8 cellular contexts compared by ENCODE assay signal in the genomic region with DNA sequence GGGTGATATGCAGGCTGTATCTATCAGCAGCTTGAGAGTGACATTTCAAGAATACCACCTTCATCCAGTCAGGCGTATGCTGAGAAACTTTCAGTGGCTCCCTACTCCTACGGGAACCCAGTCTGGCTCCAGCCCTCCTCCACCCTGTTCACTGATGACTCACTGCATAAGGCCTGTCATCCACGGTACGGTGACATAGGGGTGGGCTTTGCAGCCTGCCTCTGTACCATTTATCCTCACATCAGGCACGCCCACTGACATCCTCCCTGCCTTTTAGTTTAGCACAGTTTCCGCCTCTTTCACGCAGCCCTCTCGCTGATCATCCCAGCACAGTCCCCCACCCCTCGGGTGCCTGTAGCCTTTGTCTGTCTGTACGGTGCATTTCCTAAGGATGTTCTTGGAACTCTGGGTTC. TPM values are rescaled to one million over a fixed set of nuclear protein-coding genes. Genes with fewer than 3 reads are reported as not detected.
A peak's percentile ranks its signal among the peaks of the same experiment; 100 is the strongest.
DNase-seq lines count a peak whose midpoint lies in the region; ATAC-seq and TF ChIP-seq lines count a peak whose summit lies in the region.

No MANE protein-coding gene starts in this region.

- peak in 3 of 4 experiments; percentile 4 to 29 (median 12) for DNase-seq in activated CD4-positive, CD25-positive, alpha-beta regulatory T cell (lab: John Stamatoyannopoulos, UW)
- DNase-seq in activated CD4-positive, CD25-positive, alpha-beta regulatory T cell treated with anti-CD3 and anti-CD28 coated beads, Interleukin-2, amount 50 U/mL, for 72 hours: no peak
- DNase-seq in activated naive CD8-positive, alpha-beta T cell treated with anti-CD3 and anti-CD28 coated beads for 36 hours: peak; percentile 81
- DNase-seq in natural killer cell treated with Interleukin-12 subunit alpha and Interleukin-12 subunit beta and Interleukin-15 and Interleukin-18, amount 100 ng/mL, for 72 hours (ENCODE audit: low spot score): no peak
- peak; percentile 44 for DNase-seq in type B pancreatic cell (ENCODE audit: extremely low spot score, unreplicated experiment)
- DNase-seq in GM10266 (ENCODE audit: extremely low spot score): no peak
- DNase-seq in NCI-H1105 (lab: John Stamatoyannopoulos, UW): no peak

- H3K36me3 Mint-ChIP-seq in activated naive CD8-positive, alpha-beta T cell treated with anti-CD3 and anti-CD28 coated beads for 36 hours: peaks cover 23% of the 10 kb centered on the region
- H3K36me3 Mint-ChIP-seq in natural killer cell treated with Interleukin-12 subunit alpha and Interleukin-12 subunit beta and Interleukin-15 and Interleukin-18, amount 100 ng/mL, for 72 hours: no peaks in the 10 kb centered on the region
- peaks cover 5% of the 10 kb centered on the region for H3K36me3 Mint-ChIP-seq in type B pancreatic cell

- peak; percentile 45 to 64 for ATAC-seq in natural killer cell treated with Interleukin-12 subunit alpha and Interleukin-12 subunit beta and Interleukin-15 and Interleukin-18, amount 100 ng/mL, for 72 hours
- ATAC-seq in HG02973 (IDR thresholded peaks at IDR 0.05; ENCODE audit: unreplicated experiment): no peak

- peaks cover 2% of the 10 kb centered on the region for H3K9me3 Mint-ChIP-seq in activated naive CD8-positive, alpha-beta T cell treated with anti-CD3 and anti-CD28 coated beads for 36 hours
- H3K9me3 Mint-ChIP-seq in natural killer cell treated with Interleukin-12 subunit alpha and Interleukin-12 subunit beta and Interleukin-15 and Interleukin-18, amount 100 ng/mL, for 72 hours: no peaks in the 10 kb centered on the region
- no peaks in the 10 kb centered on the region for H3K9me3 Mint-ChIP-seq in type B pancreatic cell

- peaks cover 49% of the 10 kb centered on the region for H3K4me1 Mint-ChIP-seq in activated naive CD8-positive, alpha-beta T cell treated with anti-CD3 and anti-CD28 coated beads for 36 hours
- H3K4me1 Mint-ChIP-seq in natural killer cell treated with Interleukin-12 subunit alpha and Interleukin-12 subunit beta and Interleukin-15 and Interleukin-18, amount 100 ng/mL, for 72 hours (ENCODE audit: low read depth in 2 of 2): peaks cover 10 to 17% of the 10 kb centered on the region in 2 donors
- peaks cover 24% of the 10 kb centered on the region for H3K4me1 Mint-ChIP-seq in type B pancreatic cell (ENCODE audit: unreplicated experiment)

- H3K27ac Mint-ChIP-seq in activated naive CD8-positive, alpha-beta T cell treated with anti-CD3 and anti-CD28 coated beads for 36 hours: peak overlapping the region; percentile 85
- H3K27ac Mint-ChIP-seq in natural killer cell treated with Interleukin-12 subunit alpha and Interleukin-12 subunit beta and Interleukin-15 and Interleukin-18, amount 100 ng/mL, for 72 hours: no peak overlapping the region
- peak overlapping the region; percentile 73 for H3K27ac Mint-ChIP-seq in type B pancreatic cell

- peak overlapping the region; percentile 38 for H3K4me3 Mint-ChIP-seq in activated naive CD8-positive, alpha-beta T cell treated with anti-CD3 and anti-CD28 coated beads for 36 hours
- no peak overlapping the region for H3K4me3 Mint-ChIP-seq in natural killer cell treated with Interleukin-12 subunit alpha and Interleukin-12 subunit beta and Interleukin-15 and Interleukin-18, amount 100 ng/mL, for 72 hours
- no peak overlapping the region for H3K4me3 Mint-ChIP-seq in type B pancreatic cell

- no peak for TF ChIP-seq CTCF in type B pancreatic cell (conservative IDR thresholded peaks at IDR 0.05)
- TF ChIP-seq CTCF in GM10266 (IDR thresholded peaks at IDR 0.05; ENCODE audit: control insufficient read depth, insufficient read depth, low read depth, missing control alignments): no peak

- no peaks in the 10 kb centered on the region for H3K27me3 Mint-ChIP-seq in activated naive CD8-positive, alpha-beta T cell treated with anti-CD3 and anti-CD28 coated beads for 36 hours
- no peaks in the 10 kb centered on the region for H3K27me3 Mint-ChIP-seq in natural killer cell treated with Interleukin-12 subunit alpha and Interleukin-12 subunit beta and Interleukin-15 and Interleukin-18, amount 100 ng/mL, for 72 hours
- H3K27me3 Mint-ChIP-seq in type B pancreatic cell: no peaks in the 10 kb centered on the region

RNA-seq across cellular contexts. Expression of a gene that starts 11.7 kb away (rescaled TPM):
- 10 to 100 TPM in 1 of 2 experiments, 1 to 10 TPM in 1; 9.9 to 10.5 TPM for total RNA-seq in activated naive CD8-positive, alpha-beta T cell treated with anti-CD3 and anti-CD28 coated beads for 36 hours
- total RNA-seq in natural killer cell treated with Interleukin-12 subunit alpha and Interleukin-12 subunit beta and Interleukin-15 and Interleukin-18, amount 100 ng/mL, for 72 hours: 10 to 100 TPM in 1 of 2 donors, 1 to 10 TPM in 1; 6.3 to 15.2 TPM
- 22.2 and 26.1 TPM in 2 replicates for total RNA-seq in type B pancreatic cell (ENCODE audit: low replicate concordance)

Comparison
In these comparisons a context has a peak if more than half of its experiments do, and no peak if none do; other contexts are left out.
1. DNase-seq: peak in activated CD4-positive, CD25-positive, alpha-beta regulatory T cell (3 of 4), activated naive CD8-positive, alpha-beta T cell treated with anti-CD3 and anti-CD28 coated beads for 36 hours (single experiment) and type B pancreatic cell (single experiment); none in activated CD4-positive, CD25-positive, alpha-beta regulatory T cell treated with anti-CD3 and anti-CD28 coated beads, Interleukin-2, amount 50 U/mL, for 72 hours (single experiment), natural killer cell treated with Interleukin-12 subunit alpha and Interleukin-12 subunit beta and Interleukin-15 and Interleukin-18, amount 100 ng/mL, for 72 hours (single experiment), GM10266 (single experiment) and NCI-H1105 (single experiment).
2. H3K27ac Mint-ChIP-seq: peak in activated naive CD8-positive, alpha-beta T cell treated with anti-CD3 and anti-CD28 coated beads for 36 hours (single experiment) and type B pancreatic cell (single experiment); none in natural killer cell treated with Interleukin-12 subunit alpha and Interleukin-12 subunit beta and Interleukin-15 and Interleukin-18, amount 100 ng/mL, for 72 hours (0 of 2).